In the genomic region with DNA sequence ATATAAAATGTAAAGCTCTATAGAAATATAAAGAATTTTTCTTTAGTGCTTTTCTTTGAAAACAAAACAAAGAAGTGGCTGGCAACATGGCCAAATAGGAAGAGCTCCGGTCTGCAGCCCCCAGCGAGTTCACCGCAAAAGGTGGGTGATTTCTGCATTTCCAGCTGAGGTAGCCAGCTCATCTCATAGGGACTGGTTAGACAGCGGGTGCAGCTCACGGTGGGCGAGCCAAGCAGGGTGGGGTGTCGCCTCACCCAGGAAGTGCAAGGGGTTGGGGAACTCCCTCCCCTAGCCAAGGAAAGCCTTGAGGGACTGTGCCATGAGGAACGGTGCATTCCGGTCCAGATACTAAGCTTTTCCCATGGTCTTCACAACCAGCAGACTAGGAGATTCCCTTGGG, we compare ENCODE assay signal across 4 cellular contexts. TPM values are rescaled to one million over a fixed set of nuclear protein-coding genes. Genes with fewer than 3 reads are reported as not detected.
"Had no signal": no experiment of that assay in that cellular context is flagged by ENCODE, and none has a peak within 500 bp of the region (broad histone marks: within the 10 kb centered on the region; RNA-seq: fewer than 3 reads in every experiment).

No MANE protein-coding gene starts in this region.

- DNase-seq: GDM1, GF-D8 had no signal

- H3K4me3 ChIP-seq: GM12878 had no signal

- ATAC-seq: GM12878 had no signal

RNA-seq across cellular contexts. Expression of a gene that starts 21.0 kb away (rescaled TPM):
- total RNA-seq: G401 had no signal
